ENCODE assay signal across 1 cellular context in the genomic region with DNA sequence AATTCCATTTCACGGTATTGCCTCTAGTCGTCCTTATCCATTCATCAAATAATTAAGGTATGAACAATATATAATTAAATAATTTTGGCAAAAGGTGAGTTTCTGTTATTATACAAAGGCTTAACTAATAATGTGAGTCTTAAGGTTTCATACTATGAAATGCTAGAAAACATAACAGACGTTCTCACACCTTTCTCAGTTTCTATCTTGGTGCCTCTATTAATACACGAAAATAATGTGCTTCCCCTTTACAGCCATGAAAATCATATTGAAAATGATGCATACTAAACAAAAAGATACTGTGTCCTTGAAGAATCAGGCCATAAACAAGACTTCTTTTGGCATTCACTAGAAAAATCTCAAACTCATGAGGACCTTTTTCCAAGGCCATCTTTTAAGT.
TF ChIP-seq lines count a peak whose summit lies in the region.

No MANE protein-coding gene starts in this region.

TF ChIP-seq in IMR-90, 13 proteins besides CTCF, POLR2A, EP300 and RAD21:
- TF ChIP-seq MAFK (IDR thresholded peaks at IDR 0.05; ENCODE audit: low read depth, low read length) = no peak
- TF ChIP-seq, protein P1, sequence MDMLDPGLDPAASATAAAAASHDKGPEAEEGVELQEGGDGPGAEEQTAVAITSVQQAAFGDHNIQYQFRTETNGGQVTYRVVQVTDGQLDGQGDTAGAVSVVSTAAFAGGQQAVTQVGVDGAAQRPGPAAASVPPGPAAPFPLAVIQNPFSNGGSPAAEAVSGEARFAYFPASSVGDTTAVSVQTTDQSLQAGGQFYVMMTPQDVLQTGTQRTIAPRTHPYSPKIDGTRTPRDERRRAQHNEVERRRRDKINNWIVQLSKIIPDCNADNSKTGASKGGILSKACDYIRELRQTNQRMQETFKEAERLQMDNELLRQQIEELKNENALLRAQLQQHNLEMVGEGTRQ (IDR thresholded peaks at IDR 0.05; ENCODE audit: low read depth, low read length) = no peak
- TF ChIP-seq RCOR1 (IDR thresholded peaks at IDR 0.05; ENCODE audit: insufficient replicate concordance, low read length) = no peak
- TF ChIP-seq RFX5 (IDR thresholded peaks at IDR 0.05; ENCODE audit: low read depth, low read length) = no peak
- TF ChIP-seq, protein P2, sequence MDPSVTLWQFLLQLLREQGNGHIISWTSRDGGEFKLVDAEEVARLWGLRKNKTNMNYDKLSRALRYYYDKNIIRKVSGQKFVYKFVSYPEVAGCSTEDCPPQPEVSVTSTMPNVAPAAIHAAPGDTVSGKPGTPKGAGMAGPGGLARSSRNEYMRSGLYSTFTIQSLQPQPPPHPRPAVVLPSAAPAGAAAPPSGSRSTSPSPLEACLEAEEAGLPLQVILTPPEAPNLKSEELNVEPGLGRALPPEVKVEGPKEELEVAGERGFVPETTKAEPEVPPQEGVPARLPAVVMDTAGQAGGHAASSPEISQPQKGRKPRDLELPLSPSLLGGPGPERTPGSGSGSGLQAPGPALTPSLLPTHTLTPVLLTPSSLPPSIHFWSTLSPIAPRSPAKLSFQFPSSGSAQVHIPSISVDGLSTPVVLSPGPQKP (IDR thresholded peaks at IDR 0.05; ENCODE audit: borderline replicate concordance, low read depth, low read length) = no peak
- TF ChIP-seq CHD1 (IDR thresholded peaks at IDR 0.05; ENCODE audit: low read depth, low read length) = no peak
- no peak for TF ChIP-seq MAZ (IDR thresholded peaks at IDR 0.05; ENCODE audit: borderline replicate concordance, low read depth, low read length)
- no peak for TF ChIP-seq MXI1 (IDR thresholded peaks at IDR 0.05; ENCODE audit: borderline replicate concordance, low read depth, low read length)
- TF ChIP-seq CEBPB (IDR thresholded peaks at IDR 0.05; ENCODE audit: low read depth, low read length) = no peak
- TF ChIP-seq FOS (IDR thresholded peaks at IDR 0.05; ENCODE audit: low read depth, low read length) = no peak
- no peak for TF ChIP-seq NFE2L2 (IDR thresholded peaks at IDR 0.05; ENCODE audit: low read depth, low read length)
- no peak for TF ChIP-seq SMC3 (IDR thresholded peaks at IDR 0.05; ENCODE audit: low read depth, low read length)
- no peak for TF ChIP-seq BHLHE40 (IDR thresholded peaks at IDR 0.05; ENCODE audit: low read depth, low read length)
